22 cellular contexts compared by ENCODE assay signal in the genomic region with DNA sequence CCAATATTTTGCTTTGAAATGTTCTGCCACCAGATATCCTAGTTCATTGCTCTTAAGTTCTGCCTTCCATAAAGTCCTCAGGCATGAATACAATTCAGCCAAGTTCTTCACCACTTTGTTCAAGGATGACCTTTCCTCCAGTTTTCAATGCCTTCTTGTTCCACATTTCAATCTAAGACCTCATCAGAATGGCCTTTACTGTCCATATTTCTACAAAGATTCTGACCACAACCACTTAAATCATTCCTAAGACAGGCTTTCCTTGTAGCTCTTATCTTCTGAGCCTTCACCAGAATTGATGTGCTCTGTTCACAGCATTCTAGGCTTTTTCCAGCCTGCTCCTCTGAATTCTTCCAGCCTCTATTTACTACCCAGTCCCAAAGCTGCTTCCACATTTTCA.
DNase-seq lines count a peak whose midpoint lies in the region; ATAC-seq and TF ChIP-seq lines count a peak whose summit lies in the region.
"Had no signal": no experiment of that assay in that cellular context is flagged by ENCODE, and none has a peak within 500 bp of the region (broad histone marks: within the 10 kb centered on the region; RNA-seq: fewer than 3 reads in every experiment).

No MANE protein-coding gene starts in this region.

- H3K27ac ChIP-seq in suprapubic skin = no peak overlapping the region
- H3K27ac ChIP-seq: BLaER1, Peyer's patch had no signal

- TF ChIP-seq CTCF in suprapubic skin (IDR thresholded peaks at IDR 0.05) = no peak
- no peak for TF ChIP-seq CTCF in GM13977 (IDR thresholded peaks at IDR 0.05; ENCODE audit: extremely low read depth, insufficient read depth, missing control alignments)

- no peaks in the 10 kb centered on the region for H3K36me3 ChIP-seq in suprapubic skin
- H3K36me3 ChIP-seq: BLaER1, Peyer's patch, tibial artery had no signal

- H3K9me3 ChIP-seq in suprapubic skin = no peaks in the 10 kb centered on the region
- H3K9me3 ChIP-seq: BLaER1, Peyer's patch, tibial artery had no signal

- no peak for ATAC-seq in HG02852 (IDR thresholded peaks at IDR 0.05; ENCODE audit: unreplicated experiment)
- ATAC-seq: activated T-helper 17 cell treated with anti-CD3 and anti-CD28 coated beads, Interleukin-2, amount 50 U/mL, for 72 hours; HCT116; right cardiac atrium; stimulated activated memory B cell treated with anti-CD40 and anti-IgM and Interleukin-4, amounts not matched to agents 10 μg/mL and 1 μg/mL and 100 μg/mL, for 72 hours had no signal

- H3K27me3 ChIP-seq in suprapubic skin = no peaks in the 10 kb centered on the region
- H3K27me3 ChIP-seq: BLaER1, Peyer's patch, tibial artery had no signal

- DNase-seq in GM04504 (ENCODE audit: low read depth) = peak; percentile 26
- DNase-seq in amniotic stem cell (lab: John Stamatoyannopoulos, UW) = peak; percentile 34
- peak; percentile 27 for DNase-seq in fibroblast of the conjunctiva (ENCODE audit: low read depth)
- DNase-seq in stromal cell of bone marrow (ENCODE audit: low read depth) = peak; percentile 29
- DNase-seq in suprapubic skin (ENCODE audit: low spot score in 2 of 2) = no peak
- no peak for DNase-seq in GM13977 (ENCODE audit: low spot score)
- DNase-seq: activated CD4-positive, alpha-beta T cell treated with anti-CD3 and anti-CD28 coated beads for 48 hours; caudate nucleus; head of caudate nucleus; MM.1S; NCI-H187; occipital lobe; Peyer's patch; right cardiac atrium; SW 1271; tibial artery had no signal

- H3K4me3 ChIP-seq in suprapubic skin = no peak overlapping the region
- H3K4me3 ChIP-seq: BLaER1, lung, Peyer's patch, tibial artery had no signal

- TF ChIP-seq EP300 in suprapubic skin (IDR thresholded peaks at IDR 0.05) = no peak

- in situ Hi-C loops in GM13977 (cut with MboI; ENCODE audit: low pct_unique_long_range_greater_than_20kb, low sequenced_read_pairs, unreplicated experiment) = no loop called here

- no peak for TF ChIP-seq POLR2A in suprapubic skin (IDR thresholded peaks at IDR 0.05)

- no peaks in the 10 kb centered on the region for H3K4me1 ChIP-seq in suprapubic skin
- H3K4me1 ChIP-seq: BLaER1, Peyer's patch had no signal

Comparison
In these comparisons a context has a peak if more than half of its experiments do, and no peak if none do; other contexts are left out.
1. DNase-seq: peak in GM04504 (single experiment), amniotic stem cell (single experiment), fibroblast of the conjunctiva (single experiment) and stromal cell of bone marrow (single experiment); none in suprapubic skin (0 of 2) and GM13977 (single experiment).